Comparison of ENCODE assay signal across 1 cellular context in genomic region chr9:68998344-68998743, GRCh38.
TF ChIP-seq lines count a peak whose summit lies in the region.

No MANE protein-coding gene starts in this region.

TF ChIP-seq in HepG2, 621 proteins besides CTCF, POLR2A, EP300 and RAD21:
- TF ChIP-seq SP1 (IDR thresholded peaks at IDR 0.05) (no peak), SP1 (CRISPR knock-in tag; IDR thresholded peaks at IDR 0.05) (no peak), ARNTL (CRISPR knock-in tag; IDR thresholded peaks at IDR 0.05) (no peak), IRF2 (CRISPR knock-in tag; IDR thresholded peaks at IDR 0.05) (no peak), RARA (CRISPR knock-in tag; IDR thresholded peaks at IDR 0.05) (0 out of 2 replicates have a peak, but pooled peaks have one; percentile 28), SP140L (CRISPR knock-in tag; IDR thresholded peaks at IDR 0.05; ENCODE audit: borderline replicate concordance) (no peak), ZNF382 (CRISPR knock-in tag; IDR thresholded peaks at IDR 0.05; ENCODE audit: borderline replicate concordance) (no peak), BCL6 (CRISPR knock-in tag; IDR thresholded peaks at IDR 0.05) (peak; percentile 76), ZNF142 (CRISPR knock-in tag; IDR thresholded peaks at IDR 0.05) (no peak), ZNF678 (CRISPR knock-in tag; IDR thresholded peaks at IDR 0.05) (no peak), TBL1XR1 (IDR thresholded peaks at IDR 0.05; ENCODE audit: borderline replicate concordance, low read length, partially characterized antibody) (no peak), ZNF331 (CRISPR knock-in tag; IDR thresholded peaks at IDR 0.05) (no peak), FOXA3 (CRISPR knock-in tag; IDR thresholded peaks at IDR 0.05) (no peak), ZNF350 (CRISPR knock-in tag; IDR thresholded peaks at IDR 0.05; ENCODE audit: borderline replicate concordance, low read depth) (no peak), ZNF101 (CRISPR knock-in tag; IDR thresholded peaks at IDR 0.05; ENCODE audit: borderline replicate concordance, low read depth) (no peak), ZNF432 (CRISPR knock-in tag; IDR thresholded peaks at IDR 0.05; ENCODE audit: borderline replicate concordance) (no peak), ZNF343 (CRISPR knock-in tag; IDR thresholded peaks at IDR 0.05) (no peak), SMAD3 (CRISPR knock-in tag; IDR thresholded peaks at IDR 0.05) (no peak)
